12 cellular contexts compared by ENCODE assay signal in genomic region chr6:3088446-3088845, GRCh38. TPM values are rescaled to one million over a fixed set of nuclear protein-coding genes. Genes with fewer than 3 reads are reported as not detected.
DNase-seq lines count a peak whose midpoint lies in the region; ATAC-seq and TF ChIP-seq lines count a peak whose summit lies in the region.
"Had no signal": no experiment of that assay in that cellular context is flagged by ENCODE, and none has a peak within 500 bp of the region (broad histone marks: within the 10 kb centered on the region; RNA-seq: fewer than 3 reads in every experiment).

No MANE protein-coding gene starts in this region.

- H3K27ac ChIP-seq in transverse colon, result peak overlapping the region; percentile 29 to 44 (median 38)

- no peak for ATAC-seq in HG03469 (IDR thresholded peaks at IDR 0.05; ENCODE audit: unreplicated experiment)
- no peak for ATAC-seq in GM21786 (IDR thresholded peaks at IDR 0.05; ENCODE audit: unreplicated experiment)

- H3K9me3 Mint-ChIP-seq in activated naive CD4-positive, alpha-beta T cell treated with anti-CD3 and anti-CD28 coated beads for 36 hours, result no peaks in the 10 kb centered on the region
- no peaks in the 10 kb centered on the region for H3K9me3 Mint-ChIP-seq in chondrocyte (ENCODE audit: low read depth)

- no peak for TF ChIP-seq EP300 in transverse colon (IDR thresholded peaks at IDR 0.05; ENCODE audit: low read depth)

- H3K4me1 Mint-ChIP-seq in activated naive CD4-positive, alpha-beta T cell treated with anti-CD3 and anti-CD28 coated beads for 36 hours (ENCODE audit: low read depth), result no peaks in the 10 kb centered on the region
- peaks cover 18% of the 10 kb centered on the region for H3K4me1 Mint-ChIP-seq in chondrocyte (ENCODE audit: low read depth)

- no peaks in the 10 kb centered on the region for H3K27me3 Mint-ChIP-seq in activated naive CD4-positive, alpha-beta T cell treated with anti-CD3 and anti-CD28 coated beads for 36 hours (ENCODE audit: low read depth)
- H3K27me3 Mint-ChIP-seq in chondrocyte (ENCODE audit: low read depth), result no peaks in the 10 kb centered on the region
- H3K27me3 Mint-ChIP-seq: progenitor cell of endocrine pancreas had no signal

- H3K27ac Mint-ChIP-seq in activated naive CD4-positive, alpha-beta T cell treated with anti-CD3 and anti-CD28 coated beads for 36 hours, result peak overlapping the region; percentile 61
- H3K27ac Mint-ChIP-seq in chondrocyte (ENCODE audit: unreplicated experiment), result peak overlapping the region; percentile 80
- H3K27ac Mint-ChIP-seq: progenitor cell of endocrine pancreas had no signal

- peaks cover 34% of the 10 kb centered on the region for H3K36me3 Mint-ChIP-seq in activated naive CD4-positive, alpha-beta T cell treated with anti-CD3 and anti-CD28 coated beads for 36 hours (ENCODE audit: low read depth)
- H3K36me3 Mint-ChIP-seq in chondrocyte (ENCODE audit: low read depth), result peaks cover 28% of the 10 kb centered on the region

- H3K27me3 ChIP-seq in transverse colon, result no peaks in the 10 kb centered on the region

- no peak for DNase-seq in activated naive CD4-positive, alpha-beta T cell treated with anti-CD3 and anti-CD28 coated beads for 36 hours
- no peak for DNase-seq in activated naive CD4-positive, alpha-beta T cell treated with Interleukin-2 at 50 U/mL for 16 hours
- DNase-seq in chondrocyte (ENCODE audit: low spot score) (no peak), left kidney (ENCODE audit: low read depth, low spot score) (peak; percentile 29), transverse colon (no peak), GM10266 (ENCODE audit: extremely low spot score) (no peak)
- DNase-seq: activated T-cell treated with anti-CD3 and anti-CD28 coated beads, Interleukin-2, amount 50 U/mL, for 1 hour; kidney; NCI-H1092 had no signal

- TF ChIP-seq CTCF in chondrocyte (IDR thresholded peaks at IDR 0.05) (no peak), transverse colon (IDR thresholded peaks at IDR 0.05) (no peak), GM10266 (IDR thresholded peaks at IDR 0.05; ENCODE audit: control insufficient read depth, insufficient read depth, low read depth, missing control alignments) (no peak)

- H3K9me3 ChIP-seq in transverse colon, result no peaks in the 10 kb centered on the region

- no peak for TF ChIP-seq POLR2A in transverse colon (IDR thresholded peaks at IDR 0.05)

- CTCF ChIA-PET in activated naive CD4-positive, alpha-beta T cell treated with anti-CD3 and anti-CD28 coated beads for 36 hours (lab: Charles Lee), result interaction anchor here (0.6 kb wide), 1 partner anchor 132 kb away, joined by 3 read pairs; no protein-coding TSS in a partner anchor

- H3K36me3 ChIP-seq in transverse colon, result peaks cover 0 to 36% (median 14%) of the 10 kb centered on the region in 4 donors

- H3K4me3 Mint-ChIP-seq in activated naive CD4-positive, alpha-beta T cell treated with anti-CD3 and anti-CD28 coated beads for 36 hours, result no peak overlapping the region
- no peak overlapping the region for H3K4me3 Mint-ChIP-seq in chondrocyte (ENCODE audit: unreplicated experiment)

- intact Hi-C loops in activated naive CD4-positive, alpha-beta T cell treated with anti-CD3 and anti-CD28 coated beads for 36 hours (cut with micrococcal nuclease), result no loop called here
- intact Hi-C loops in transverse colon (cut with DNase I; ENCODE audit: low total_unique reads), result no loop called here

- WGBS in transverse colon (ENCODE audit: low coverage in 1 of 2), 2 donors, result 96% methylated on average over 4 of the region's 4 CpGs; no CpG with 5 or more reads in 1 of the 2 donors

- no peaks in the 10 kb centered on the region for H3K4me1 ChIP-seq in transverse colon

- in situ Hi-C loops in transverse colon (cut with MboI; ENCODE audit: low pct_ligation_motif_present in 1 of 4, low pct_unique_long_range_greater_than_20kb in 1 of 4, low sequenced_read_pairs in 3 of 4), result no loop called here

- no peak overlapping the region for H3K4me3 ChIP-seq in transverse colon

RNA-seq across cellular contexts. Expression of gene RIPK1, which starts 20.2 kb away (rescaled TPM):
- 10 to 100 TPM in 1 of 2 experiments, 1 to 10 TPM in 1; 8.8 to 10.1 TPM for total RNA-seq in activated naive CD4-positive, alpha-beta T cell treated with anti-CD3 and anti-CD28 coated beads for 36 hours
- total RNA-seq in chondrocyte (24.9 to 26.2 TPM (median 25.2 TPM) in 3 replicates), transverse colon (10 to 100 TPM; 12.1 to 46.0 (median 34.6) TPM)

RNA-seq across cellular contexts. Expression of gene BPHL, which starts 30.1 kb away (rescaled TPM):
- total RNA-seq in activated naive CD4-positive, alpha-beta T cell treated with anti-CD3 and anti-CD28 coated beads for 36 hours, result 1 to 10 TPM; 6.9 to 7.5 TPM
- total RNA-seq in chondrocyte (22.1 to 26.2 TPM (median 22.3 TPM) in 3 replicates), transverse colon (10 to 100 TPM; 16.1 to 32.5 (median 21.2) TPM)
